Comparison of ENCODE assay signal across 15 cellular contexts in genomic region chr6:210778-211177, GRCh38.
A peak's percentile ranks its signal among the peaks of the same experiment; 100 is the strongest.
DNase-seq lines count a peak whose midpoint lies in the region; ATAC-seq and TF ChIP-seq lines count a peak whose summit lies in the region.
"Had no signal": no experiment of that assay in that cellular context is flagged by ENCODE, and none has a peak within 500 bp of the region (broad histone marks: within the 10 kb centered on the region; RNA-seq: fewer than 3 reads in every experiment).

No MANE protein-coding gene starts in this region.

- peak overlapping the region in 1 of 2 donors; percentile 90 for H3K27ac Mint-ChIP-seq in natural killer cell treated with Interleukin-12 subunit alpha and Interleukin-12 subunit beta and Interleukin-15 and Interleukin-18, amount 100 ng/mL, for 72 hours
- H3K27ac Mint-ChIP-seq in natural killer cell = no peak overlapping the region
- H3K27ac Mint-ChIP-seq in dendritic cell treated with granulocyte-macrophage colony-stimulating factor and Interleukin-4, amounts not matched to agents 40 ng/mL and 50 ng/mL, for 4 days = peak overlapping the region; percentile 85

- H3K27me3 Mint-ChIP-seq in natural killer cell treated with Interleukin-12 subunit alpha and Interleukin-12 subunit beta and Interleukin-15 and Interleukin-18, amount 100 ng/mL, for 72 hours = peaks cover 0 to 22% of the 10 kb centered on the region in 2 donors
- H3K27me3 Mint-ChIP-seq in natural killer cell (ENCODE audit: low read depth in 2 of 2) = peaks cover 4 to 14% of the 10 kb centered on the region in 2 donors
- H3K27me3 Mint-ChIP-seq in dendritic cell treated with granulocyte-macrophage colony-stimulating factor and Interleukin-4, amounts not matched to agents 40 ng/mL and 50 ng/mL, for 4 days = peaks cover 7% of the 10 kb centered on the region

- ATAC-seq in natural killer cell treated with Interleukin-12 subunit alpha and Interleukin-12 subunit beta and Interleukin-15 and Interleukin-18, amount 100 ng/mL, for 72 hours = no peak
- ATAC-seq in natural killer cell = no peak

- peaks cover 5% of the 10 kb centered on the region for H3K36me3 Mint-ChIP-seq in natural killer cell treated with Interleukin-12 subunit alpha and Interleukin-12 subunit beta and Interleukin-15 and Interleukin-18, amount 100 ng/mL, for 72 hours
- H3K36me3 Mint-ChIP-seq in natural killer cell = no peaks in the 10 kb centered on the region
- H3K36me3 Mint-ChIP-seq in dendritic cell treated with granulocyte-macrophage colony-stimulating factor and Interleukin-4, amounts not matched to agents 40 ng/mL and 50 ng/mL, for 4 days (ENCODE audit: low read depth) = no peaks in the 10 kb centered on the region

- no peak for TF ChIP-seq CTCF in natural killer cell (IDR thresholded peaks at IDR 0.05)
- TF ChIP-seq CTCF in GM10248 (IDR thresholded peaks at IDR 0.05; ENCODE audit: control extremely low read depth, extremely low read depth, low read depth, missing control alignments) = no peak

- POLR2A ChIA-PET in GM10248 (lab: Yijun Ruan, JAX) = interaction anchor here (1.3 kb wide), 1 partner anchor 181 kb away, joined by 5 read pairs; the partner anchor contains the start of gene IRF4

- intact Hi-C loops in natural killer cell (cut with micrococcal nuclease) = no loop called here
- intact Hi-C loops in dendritic cell treated with granulocyte-macrophage colony-stimulating factor and Interleukin-4, amounts not matched to agents 40 ng/mL and 50 ng/mL, for 4 days (cut with micrococcal nuclease) = no loop called here

- H3K9me3 Mint-ChIP-seq in natural killer cell treated with Interleukin-12 subunit alpha and Interleukin-12 subunit beta and Interleukin-15 and Interleukin-18, amount 100 ng/mL, for 72 hours = no peaks in the 10 kb centered on the region
- H3K9me3 Mint-ChIP-seq in natural killer cell = no peaks in the 10 kb centered on the region
- no peaks in the 10 kb centered on the region for H3K9me3 Mint-ChIP-seq in dendritic cell treated with granulocyte-macrophage colony-stimulating factor and Interleukin-4, amounts not matched to agents 40 ng/mL and 50 ng/mL, for 4 days

- CTCF ChIA-PET in GM10248 (lab: Yijun Ruan, JAX) = interaction anchor here (2.4 to 32.8 kb wide), 3 partner anchors 12 to 20 kb away, joined by 6 to 620 read pairs (median 51); no protein-coding TSS in a partner anchor

- H3K4me3 Mint-ChIP-seq in natural killer cell treated with Interleukin-12 subunit alpha and Interleukin-12 subunit beta and Interleukin-15 and Interleukin-18, amount 100 ng/mL, for 72 hours = peak overlapping the region; percentile 82
- H3K4me3 Mint-ChIP-seq in natural killer cell = no peak overlapping the region
- H3K4me3 Mint-ChIP-seq in dendritic cell treated with granulocyte-macrophage colony-stimulating factor and Interleukin-4, amounts not matched to agents 40 ng/mL and 50 ng/mL, for 4 days = peak overlapping the region; percentile 32

- H3K4me1 Mint-ChIP-seq in natural killer cell treated with Interleukin-12 subunit alpha and Interleukin-12 subunit beta and Interleukin-15 and Interleukin-18, amount 100 ng/mL, for 72 hours (ENCODE audit: low read depth in 2 of 2) = peaks cover 48 to 58% of the 10 kb centered on the region in 2 donors
- H3K4me1 Mint-ChIP-seq in natural killer cell = peaks cover 9% of the 10 kb centered on the region in 2 donors
- peaks cover 72% of the 10 kb centered on the region for H3K4me1 Mint-ChIP-seq in dendritic cell treated with granulocyte-macrophage colony-stimulating factor and Interleukin-4, amounts not matched to agents 40 ng/mL and 50 ng/mL, for 4 days (ENCODE audit: low read depth)

- peak; percentile 0 for DNase-seq in NCI-H1092 treated with DMSO at 0.1 percent for 48 hours (lab: John Stamatoyannopoulos, UW)
- DNase-seq in NCI-H1092 (lab: John Stamatoyannopoulos, UW) = no peak
- no peak for DNase-seq in natural killer cell treated with Interleukin-12 subunit alpha and Interleukin-12 subunit beta and Interleukin-15 and Interleukin-18, amount 100 ng/mL, for 72 hours (ENCODE audit: low spot score)
- DNase-seq in natural killer cell = no peak
- no peak for DNase-seq in Kasumi-1 (lab: John Stamatoyannopoulos, UW)
- no peak for DNase-seq in GM10248 (ENCODE audit: extremely low spot score)
- no peak for DNase-seq in NCI-H526 (lab: John Stamatoyannopoulos, UW)
- DNase-seq: Caco-2, KG1, MG63, NCI-H1105 treated with DMSO at 0.1 percent for 48 hours, NCI-H2029 treated with DMSO at 0.1 percent for 48 hours, NCI-H526 treated with DMSO at 0.1 percent for 48 hours, PC-9 had no signal
